Comparison of ENCODE assay signal across 12 cellular contexts in genomic region chr9:19116391-19116790, GRCh38. TPM values are rescaled to one million over a fixed set of nuclear protein-coding genes. Genes with fewer than 3 reads are reported as not detected.
DNase-seq lines count a peak whose midpoint lies in the region; ATAC-seq and TF ChIP-seq lines count a peak whose summit lies in the region.
"Had no signal": no experiment of that assay in that cellular context is flagged by ENCODE, and none has a peak within 500 bp of the region (broad histone marks: within the 10 kb centered on the region; RNA-seq: fewer than 3 reads in every experiment).

No MANE protein-coding gene starts in this region.

- ATAC-seq in heart right ventricle (peak; percentile 78 to 97 (median 89)), upper lobe of right lung (peak; percentile 15), HG02588 (IDR thresholded peaks at IDR 0.05; ENCODE audit: unreplicated experiment) (no peak)
- ATAC-seq: activated CD8-positive, alpha-beta memory T cell treated with anti-CD3 and anti-CD28 coated beads, Interleukin-2, amount 10 ng/mL, durations not matched to agents 7 days and 5 days had no signal

- H3K4me1 ChIP-seq in adrenal gland (replicated peaks in 1 of 2) (peaks cover 8 to 27% of the 10 kb centered on the region in 2 donors), heart right ventricle (peaks cover 0 to 58% (median 19%) of the 10 kb centered on the region in 9 donors), upper lobe of right lung (no peaks in the 10 kb centered on the region), thyroid gland (no peaks in the 10 kb centered on the region)

- H3K36me3 ChIP-seq in adrenal gland (replicated peaks in 1 of 2) (peaks cover 0 to 68% of the 10 kb centered on the region in 2 donors), heart right ventricle (peaks cover 0 to 86% (median 58%) of the 10 kb centered on the region in 9 donors), upper lobe of right lung (peaks cover 78% of the 10 kb centered on the region), thyroid gland (peaks cover 44 to 56% of the 10 kb centered on the region in 2 donors)

- H3K9me3 ChIP-seq in adrenal gland (replicated peaks in 1 of 3) (no peaks in the 10 kb centered on the region), heart right ventricle (no peaks in the 10 kb centered on the region), upper lobe of right lung (no peaks in the 10 kb centered on the region), thyroid gland (no peaks in the 10 kb centered on the region)

- WGBS in adrenal gland, 4 donors: 68 to 77% (median 73%) methylated on average over 8 of the region's 8 CpGs
- 52 to 67% methylated on average over 8 of the region's 8 CpGs for WGBS in heart right ventricle, 2 donors
- WGBS in thyroid gland, 2 donors: 85 to 93% methylated on average over 8 of the region's 8 CpGs

- H3K4me3 ChIP-seq in adrenal gland (no peak overlapping the region), heart right ventricle (no peak overlapping the region), upper lobe of right lung (no peak overlapping the region), thyroid gland (replicated peaks in 1 of 3) (no peak overlapping the region)

- H3K27me3 ChIP-seq in adrenal gland (no peaks in the 10 kb centered on the region), heart right ventricle (no peaks in the 10 kb centered on the region), upper lobe of right lung (no peaks in the 10 kb centered on the region), thyroid gland (no peaks in the 10 kb centered on the region)

- DNase-seq in NOMO-1 treated with DMSO at 0.1 percent for 48 hours (lab: John Stamatoyannopoulos, UW; ENCODE audit: unreplicated experiment) (peak; percentile 37), NOMO-1 treated with dmso at 0.1 percent for 144 hours (lab: John Stamatoyannopoulos, UW; ENCODE audit: unreplicated experiment) (no peak), adrenal gland (peak in 5 of 7 donors; percentile 48 to 66 (median 59)), heart right ventricle (peak; percentile 44 to 59), upper lobe of right lung (no peak), Kasumi-1 (lab: John Stamatoyannopoulos, UW) (no peak), thyroid gland (no peak)
- DNase-seq: 8988T; activated CD8-positive, alpha-beta memory T cell treated with anti-CD3 and anti-CD28 coated beads, Interleukin-2, amount 10 ng/mL, durations not matched to agents 7 days and 5 days; DMS79; NCI-H1436 had no signal

- TF ChIP-seq POLR2A in adrenal gland (IDR thresholded peaks at IDR 0.05) (no peak), thyroid gland (IDR thresholded peaks at IDR 0.05) (no peak)

- intact Hi-C loops in adrenal gland (cut with DNase I) (no loop called here), heart right ventricle (cut with DNase I) (loop anchor here in 1 of 10 donors (10.0 kb wide), 1 partner anchor 228 kb away; no protein-coding TSS in a partner anchor), upper lobe of right lung (cut with DNase I) (no loop called here), thyroid gland (cut with DNase I) (no loop called here)

- TF ChIP-seq CTCF in adrenal gland (IDR thresholded peaks at IDR 0.05) (no peak), heart right ventricle (IDR thresholded peaks at IDR 0.05) (no peak), upper lobe of right lung (IDR thresholded peaks at IDR 0.05) (no peak), thyroid gland (IDR thresholded peaks at IDR 0.05) (no peak)

- H3K27ac ChIP-seq in adrenal gland (peak overlapping the region in 2 of 5 donors; percentile 7 to 26), heart right ventricle (peak overlapping the region in 9 of 10 donors; percentile 27 to 70 (median 45)), upper lobe of right lung (no peak overlapping the region), thyroid gland (no peak overlapping the region)

RNA-seq across cellular contexts. Expression of gene PLIN2, which starts 10.9 kb away (rescaled TPM):
- 100 to 1,000 TPM; 134 to 426 (median 221) TPM for total RNA-seq in adrenal gland
- 100 to 1,000 TPM in 1 of 3 donors, 10 to 100 TPM in 2; 43.4 to 134 (median 81.2) TPM for polyA plus RNA-seq in adrenal gland
- total RNA-seq in heart right ventricle: 100 to 1,000 TPM in 3 of 10 donors, 10 to 100 TPM in 7; 35.4 to 205 (median 49.4) TPM
- polyA plus RNA-seq in heart right ventricle: 100 to 1,000 TPM in 1 of 2 donors, 10 to 100 TPM in 1; 35.0 to 184 TPM
- 231 TPM for total RNA-seq in upper lobe of right lung
- total RNA-seq in thyroid gland: 100 to 1,000 TPM in 1 of 4 donors, 10 to 100 TPM in 3; 25.1 to 148 (median 59.3) TPM

RNA-seq across cellular contexts. Expression of gene HAUS6, which starts 13.7 kb away (rescaled TPM):
- total RNA-seq in adrenal gland (10 to 100 TPM in 5 of 8 donors, 1 to 10 TPM in 3; 5.2 to 15.0 (median 12.6) TPM), heart right ventricle (10 to 100 TPM in 1 of 10 donors, 1 to 10 TPM in 9; 4.9 to 10.4 (median 7.2) TPM), upper lobe of right lung (5.8 TPM), thyroid gland (1 to 10 TPM; 5.9 to 8.5 (median 7.9) TPM)
- polyA plus RNA-seq in adrenal gland (10 to 100 TPM in 1 of 3 donors, 1 to 10 TPM in 2; 4.0 to 14.7 (median 5.8) TPM), heart right ventricle (1 to 10 TPM; 2.6 to 4.2 TPM)

Comparison
In these comparisons a context has a peak if more than half of its experiments do, and no peak if none do; other contexts are left out.
1. DNase-seq: peak in NOMO-1 treated with DMSO at 0.1 percent for 48 hours (single experiment), adrenal gland (5 of 7) and heart right ventricle (2 of 2); none in NOMO-1 treated with dmso at 0.1 percent for 144 hours (single experiment), upper lobe of right lung (single experiment), Kasumi-1 (0 of 2) and thyroid gland (0 of 2).
2. H3K27ac ChIP-seq: peak in heart right ventricle (9 of 10); none in upper lobe of right lung (single experiment) and thyroid gland (0 of 3).